8 cellular contexts compared by ENCODE assay signal in genomic region chr5:73445708-73446630, GRCh38. TPM values are rescaled to one million over a fixed set of nuclear protein-coding genes. Genes with fewer than 3 reads are reported as not detected.
DNase-seq lines count a peak whose midpoint lies in the region; TF ChIP-seq lines count a peak whose summit lies in the region.

No MANE protein-coding gene starts in this region.

- H2AFZ ChIP-seq in ACC112 (ENCODE audit: low read length, unreplicated experiment) = no peak overlapping the region

- no peaks in the 10 kb centered on the region for H3K9me3 ChIP-seq in ascending aorta

- TF ChIP-seq CTCF in HFF-Myc (IDR thresholded peaks at IDR 0.05; ENCODE audit: low read depth, low read length, missing control alignments) = no peak
- no peak for TF ChIP-seq CTCF in ascending aorta (IDR thresholded peaks at IDR 0.05)

- no peak for DNase-seq in HFF-Myc (ENCODE audit: extremely low read depth, low read depth)
- DNase-seq in ascending aorta (ENCODE audit: low spot score in 2 of 2) = no peak
- peak; percentile 26 for DNase-seq in kidney glomerular epithelial cell (lab: John Stamatoyannopoulos, UW)
- DNase-seq in AML-193 (lab: John Stamatoyannopoulos, UW) = no peak
- no peak for DNase-seq in activated gamma-delta T cell (lab: John Stamatoyannopoulos, UW)
- no peak for DNase-seq in 8988T
- DNase-seq in COR-L47 (lab: John Stamatoyannopoulos, UW) = no peak

- intact Hi-C loops in ascending aorta (cut with DNase I) = loop anchor here (5.0 kb wide), 1 partner anchor 51 kb away; the partner anchor contains the start of gene BTF3

- H3K36me3 ChIP-seq in ACC112 (ENCODE audit: insufficient read depth, low read length) = peaks cover 9% of the 10 kb centered on the region; the same call in 1 of the 2 replicates
- H3K36me3 ChIP-seq in ascending aorta = peaks cover 0 to 8% of the 10 kb centered on the region in 2 donors

- peaks cover 32% of the 10 kb centered on the region for H3K79me2 ChIP-seq in ACC112 (ENCODE audit: control insufficient read depth, insufficient read depth, low read length, unreplicated experiment)

- peaks cover 15% of the 10 kb centered on the region for H3K4me1 ChIP-seq in ACC112 (ENCODE audit: control insufficient read depth, insufficient read depth, low read length, unreplicated experiment)
- H3K4me1 ChIP-seq in ascending aorta = peaks cover 3 to 7% of the 10 kb centered on the region in 2 donors

- H3K27ac ChIP-seq in ACC112 (ENCODE audit: low read depth, low read length) (no peak overlapping the region), ascending aorta (peak overlapping the region in 1 of 2 donors; percentile 24)

- H3K27me3 ChIP-seq in ACC112 (ENCODE audit: insufficient read depth, low read length) (peaks cover 12% of the 10 kb centered on the region), ascending aorta (no peaks in the 10 kb centered on the region)

- H3K4me3 ChIP-seq in ACC112 (ENCODE audit: low read depth, low read length) = peak overlapping the region; percentile 88
- peak overlapping the region; percentile 76 for H3K4me3 ChIP-seq in HFF-Myc (replicated peaks; ENCODE audit: low read depth, low read length)
- H3K4me3 ChIP-seq in ascending aorta = peak overlapping the region; percentile 68 to 86

RNA-seq across cellular contexts. Expression of gene FOXD1, which starts 2.6 kb away (rescaled TPM):
- 7.1 TPM for total RNA-seq in ascending aorta

RNA-seq across cellular contexts. Expression of gene BTF3, which starts 52.3 kb away (rescaled TPM):
- 235 TPM for total RNA-seq in ascending aorta
